Comparison of ENCODE assay signal across 1 cellular context in the genomic region with DNA sequence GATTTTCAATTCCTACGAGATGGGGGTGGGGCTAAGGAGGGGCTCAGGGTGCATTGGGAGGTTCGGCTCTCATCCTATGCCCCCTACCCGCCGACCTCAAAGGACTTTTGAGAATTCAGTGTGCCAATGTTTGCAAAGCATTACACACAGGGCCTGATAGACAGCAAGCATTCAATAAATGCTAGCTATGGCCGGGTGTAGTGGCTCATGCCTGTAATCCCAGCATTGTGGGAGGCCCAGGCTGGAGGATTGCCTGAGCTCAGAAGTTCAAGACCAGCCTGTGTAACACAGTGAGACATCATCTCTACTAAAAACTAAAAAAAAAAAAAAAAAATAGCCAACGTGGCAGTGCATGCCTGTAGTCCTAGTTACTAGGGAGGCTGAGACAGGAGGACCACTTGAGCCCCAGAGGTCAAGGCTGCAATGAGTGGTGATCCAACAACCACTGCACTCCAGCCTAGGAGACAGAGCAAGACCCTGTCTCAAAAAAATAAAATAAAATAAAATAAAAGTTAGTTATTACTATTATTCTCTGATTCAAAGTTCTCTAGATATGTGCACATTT.
TF ChIP-seq lines count a peak whose summit lies in the region.

No MANE protein-coding gene starts in this region.

TF ChIP-seq in H1, 55 proteins besides CTCF, POLR2A, EP300 and RAD21:
- no peak for TF ChIP-seq TAF1 (IDR thresholded peaks at IDR 0.05; ENCODE audit: low read depth, low read length)
- TF ChIP-seq TAF7 (optimal IDR thresholded peaks at IDR 0.05; ENCODE audit: borderline replicate concordance, low read depth, low read length) = no peak
- TF ChIP-seq BRCA1 (IDR thresholded peaks at IDR 0.05; ENCODE audit: low read depth, low read length) = no peak
- no peak for TF ChIP-seq NRF1 (IDR thresholded peaks at IDR 0.05; ENCODE audit: low read depth, low read length)
- TF ChIP-seq RNF2 (IDR thresholded peaks at IDR 0.05; ENCODE audit: borderline replicate concordance, low read depth, low read length, missing control alignments, poor library complexity, severe bottlenecking) = no peak
- TF ChIP-seq, protein P1, sequence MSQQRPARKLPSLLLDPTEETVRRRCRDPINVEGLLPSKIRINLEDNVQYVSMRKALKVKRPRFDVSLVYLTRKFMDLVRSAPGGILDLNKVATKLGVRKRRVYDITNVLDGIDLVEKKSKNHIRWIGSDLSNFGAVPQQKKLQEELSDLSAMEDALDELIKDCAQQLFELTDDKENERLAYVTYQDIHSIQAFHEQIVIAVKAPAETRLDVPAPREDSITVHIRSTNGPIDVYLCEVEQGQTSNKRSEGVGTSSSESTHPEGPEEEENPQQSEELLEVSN (IDR thresholded peaks at IDR 0.05) = no peak
- TF ChIP-seq ZNF274 (IDR thresholded peaks at IDR 0.05; ENCODE audit: borderline replicate concordance, extremely low read depth, low read length) = no peak
